In genomic region chr1:202858789-202859414, GRCh38 we compare ENCODE assay signal across 20 cellular contexts. TPM values are rescaled to one million over a fixed set of nuclear protein-coding genes. Genes with fewer than 3 reads are reported as not detected.
A peak's percentile ranks its signal among the peaks of the same experiment; 100 is the strongest.
DNase-seq lines count a peak whose midpoint lies in the region; ATAC-seq, FAIRE-seq and TF ChIP-seq lines count a peak whose summit lies in the region.
"Had no signal": no experiment of that assay in that cellular context is flagged by ENCODE, and none has a peak within 500 bp of the region (broad histone marks: within the 10 kb centered on the region; RNA-seq: fewer than 3 reads in every experiment).

No MANE protein-coding gene starts in this region.

- H2AFZ ChIP-seq in H1 (ENCODE audit: low read length): no peak overlapping the region
- no peak overlapping the region for H2AFZ ChIP-seq in HepG2 (ENCODE audit: low read length)
- H2AFZ ChIP-seq: PC-9 had no signal

- H3K23ac ChIP-seq in H1 (ENCODE audit: insufficient read length): no peak overlapping the region

- H3K4me1 ChIP-seq in BE2C: no peaks in the 10 kb centered on the region
- peaks cover 0 to 8% (median 3%) of the 10 kb centered on the region in 4 experiments; a peak in 3 of 7 replicates for H3K4me1 ChIP-seq in H1 (replicated peaks in 1 of 4; ENCODE audit: control insufficient read depth in 3 of 4, insufficient read depth in 4 of 4, low read length in 3 of 4)
- peaks cover 74% of the 10 kb centered on the region for H3K4me1 ChIP-seq in HepG2 (ENCODE audit: insufficient read depth, low read length)
- H3K4me1 ChIP-seq in skeletal muscle tissue (ENCODE audit: control insufficient read depth in 3 of 3, insufficient read depth in 3 of 3, low read length in 3 of 3): peaks cover 13 to 15% (median 13%) of the 10 kb centered on the region in 3 donors

- no peaks in the 10 kb centered on the region for H3K27me3 ChIP-seq in BE2C
- H3K27me3 ChIP-seq in H1 (replicated peaks in 1 of 4; ENCODE audit: control insufficient read depth in 3 of 4, extremely low read depth in 1 of 4, insufficient read depth in 3 of 4, low read length in 3 of 4): no peaks in the 10 kb centered on the region
- H3K27me3 ChIP-seq in HepG2 (ENCODE audit: control insufficient read depth in 1 of 2, insufficient read depth in 2 of 2, low read length in 2 of 2): no peaks in the 10 kb centered on the region; a peak in 1 of 5 replicates
- H3K27me3 ChIP-seq in skeletal muscle tissue (ENCODE audit: control insufficient read depth in 3 of 3, insufficient read depth in 3 of 3, low read length in 3 of 3): no peaks in the 10 kb centered on the region

- CTCF ChIA-PET in H1 (lab: Charles Lee; ENCODE audit: partially characterized antibody) (interaction anchor here (0.7 to 2.1 kb wide), 7 partner anchors 10 to 484 kb away, joined by 3 to 10 read pairs (median 3); no protein-coding TSS in a partner anchor), HepG2 (lab: Yijun Ruan, JAX; ENCODE audit: low intra/inter-chr PET ratio, low total read pairs) (no interaction called here)

- H2BK5ac ChIP-seq in H1 (ENCODE audit: low read depth, low read length): peak overlapping the region; percentile 40; the same call in 1 of the 2 replicates

- TF ChIP-seq EP300 in H1 (IDR thresholded peaks at IDR 0.05; ENCODE audit: borderline replicate concordance in 1 of 2, low read depth in 2 of 2, low read length in 2 of 2): no peak
- TF ChIP-seq EP300 in HepG2 (IDR thresholded peaks at IDR 0.05; ENCODE audit: low read depth in 2 of 2, low read length in 2 of 2): no peak
- no peak for TF ChIP-seq EP300 in HepG2 (CRISPR knock-in tag; IDR thresholded peaks at IDR 0.05; ENCODE audit: borderline replicate concordance)

- POLR2A ChIA-PET in H1 (lab: Charles Lee; ENCODE audit: partially characterized antibody): interaction anchor here (0.6 to 9.2 kb wide), 11 partner anchors 7 to 148 kb away, joined by 3 to 81 read pairs (median 3); partner anchors contain the start of genes KDM5B, PCAT6, RABIF and TMEM183A
- POLR2A ChIA-PET in HepG2 (lab: Yijun Ruan, JAX): interaction anchor here (1.4 to 5.1 kb wide), 2 partner anchors 11 to 51 kb away, joined by 4 to 33 read pairs; partner anchors contain the start of gene KDM5B

- H2BK15ac ChIP-seq in H1 (ENCODE audit: low read length): no peak overlapping the region

- H3K14ac ChIP-seq in H1 (ENCODE audit: insufficient read length): no peak overlapping the region

- TF ChIP-seq POLR2A in H1 (IDR thresholded peaks at IDR 0.05; ENCODE audit: control extremely low read depth in 1 of 2, low read depth in 2 of 2, low read length in 2 of 2): 0 out of 3 replicates have a peak, but pooled peaks of 1 of the 2 experiments have one; percentile 3
- no peak for TF ChIP-seq POLR2A in HepG2 (IDR thresholded peaks at IDR 0.05; ENCODE audit: insufficient read depth in 1 of 2, low read depth in 2 of 2, low read length in 2 of 2)

- no peak overlapping the region for H3K27ac ChIP-seq in H1 (ENCODE audit: low read depth, low read length)
- peak overlapping the region; percentile 62 for H3K27ac ChIP-seq in HepG2 (ENCODE audit: extremely low read length, insufficient read depth, low read length)
- peak overlapping the region; percentile 11 for H3K27ac ChIP-seq in skeletal muscle tissue (ENCODE audit: low read depth, low read length)
- H3K27ac ChIP-seq: PC-9, WERI-Rb-1 had no signal

- H3K4me3 ChIP-seq in BE2C (ENCODE audit: low read depth, low read length): no peak overlapping the region
- H3K4me3 ChIP-seq in H1 (ENCODE audit: extremely low read depth in 1 of 4, insufficient read depth in 2 of 4, low read depth in 3 of 4, low read length in 4 of 4): no peak overlapping the region
- H3K4me3 ChIP-seq in HepG2 (replicated peaks in 1 of 3; ENCODE audit: insufficient read depth in 1 of 3, low read depth in 2 of 3, low read length in 3 of 3): no peak overlapping the region
- no peak overlapping the region for H3K4me3 ChIP-seq in skeletal muscle tissue (ENCODE audit: low read length in 3 of 3)
- H3K4me3 ChIP-seq: coronary artery, PC-9, smooth muscle cell had no signal

- H3K36me3 ChIP-seq in BE2C: no peaks in the 10 kb centered on the region; the same call in 1 of the 2 replicates
- peaks cover 18 to 39% (median 33%) of the 10 kb centered on the region in 4 experiments for H3K36me3 ChIP-seq in H1 (ENCODE audit: control insufficient read depth in 2 of 4, insufficient read depth in 4 of 4, low read length in 3 of 4)
- H3K36me3 ChIP-seq in HepG2 (replicated peaks in 1 of 2; ENCODE audit: control insufficient read depth in 1 of 2, insufficient read depth in 2 of 2, low read length in 2 of 2): peaks cover 1 to 7% of the 10 kb centered on the region in 2 experiments; a peak in 1 of 5 replicates
- H3K36me3 ChIP-seq in skeletal muscle tissue (ENCODE audit: control insufficient read depth in 3 of 3, insufficient read depth in 3 of 3, low read length in 3 of 3): no peaks in the 10 kb centered on the region

- no peak overlapping the region for H2BK120ac ChIP-seq in H1 (replicated peaks; ENCODE audit: low read depth, low read length)

- TF ChIP-seq RAD21 in H1 (IDR thresholded peaks at IDR 0.05 in 1 of 2, conservative IDR thresholded peaks at IDR 0.05 in 1 of 2; ENCODE audit: low read depth in 2 of 2, low read length in 2 of 2) (no peak), HepG2 (CRISPR knock-in tag; IDR thresholded peaks at IDR 0.05) (no peak)

- FAIRE-seq in H1 (lab: Jason Lieb, UNC) (no peak), HepG2 (lab: Jason Lieb, UNC) (no peak)
- FAIRE-seq: astrocyte, GM18507 had no signal

- H2AK5ac ChIP-seq in H1 (ENCODE audit: low read depth, low read length): no peak overlapping the region

- WGBS in H1 (ENCODE audit: extremely low coverage in 1 of 2, insufficient coverage in 1 of 2, insufficient read length in 1 of 2, insufficient replicate concordance in 2 of 2, low coverage in 1 of 2, low lambda C conversion rate in 2 of 2, missing lambda C conversion rate in 1 of 2), 2 experiments: 91% methylated on average over 10 of the region's 10 CpGs; no CpG with 5 or more reads in 1 of the 2 experiments
- WGBS in HepG2 (ENCODE audit: low lambda C conversion rate): 93% methylated on average over 3 of the region's 10 CpGs

- H3K9ac ChIP-seq in H1 (replicated peaks in 1 of 4; ENCODE audit: extremely low read depth in 1 of 4, low read depth in 3 of 4, low read length in 3 of 4) (no peak overlapping the region), HepG2 (ENCODE audit: insufficient read depth, low read depth, low read length) (no peak overlapping the region), skeletal muscle tissue (ENCODE audit: low read depth in 1 of 3, low read length in 3 of 3) (no peak overlapping the region)

- H4K91ac ChIP-seq in H1 (replicated peaks; ENCODE audit: insufficient read length, low read length): no peak overlapping the region

- ATAC-seq in HepG2 (no peak), HG03439 (IDR thresholded peaks at IDR 0.05; ENCODE audit: unreplicated experiment) (no peak)
- ATAC-seq: left lobe of liver had no signal

- peaks cover 3 to 25% of the 10 kb centered on the region in 2 experiments; a peak in 3 of 4 replicates for H3K79me2 ChIP-seq in H1 (ENCODE audit: control insufficient read depth in 1 of 2, insufficient read depth in 2 of 2, low read length in 2 of 2)
- peaks cover 10% of the 10 kb centered on the region for H3K79me2 ChIP-seq in HepG2 (ENCODE audit: insufficient read depth, low read length)

- no peak overlapping the region for H4K8ac ChIP-seq in H1 (ENCODE audit: extremely low read depth, insufficient read depth, low read length)

- no peak overlapping the region for H4K5ac ChIP-seq in H1 (ENCODE audit: insufficient read length, low read depth, low read length)

- H3K4me2 ChIP-seq in H1 (ENCODE audit: insufficient read depth in 1 of 2, low read depth in 2 of 2, low read length in 2 of 2) (no peak overlapping the region), HepG2 (ENCODE audit: low read depth, low read length) (peak overlapping the region; percentile 18; the same call in 1 of the 2 replicates)
- H3K4me2 ChIP-seq: PC-9, smooth muscle cell had no signal

- no peak overlapping the region for H3K18ac ChIP-seq in H1 (ENCODE audit: extremely low read depth, low read length)

- BruUV-seq in HepG2 (replicated peaks; lab: Mats Ljungman, UMichigan): no TSS peak

- 0 out of 2 replicates have a peak, but pooled peaks cover 2% of the 10 kb centered on the region for H3K23me2 ChIP-seq in H1 (ENCODE audit: low read depth, low read length)

- no peak overlapping the region for H2BK12ac ChIP-seq in H1 (ENCODE audit: low read depth, low read length)

- peaks cover 19% of the 10 kb centered on the region for H3K79me1 ChIP-seq in H1 (ENCODE audit: low read depth, low read length)

- H3K9me3 ChIP-seq in BE2C: no peaks in the 10 kb centered on the region
- H3K9me3 ChIP-seq in H1 (ENCODE audit: insufficient read depth in 2 of 2, low read depth in 1 of 2, low read length in 1 of 2): no peaks in the 10 kb centered on the region
- no peaks in the 10 kb centered on the region for H3K9me3 ChIP-seq in HepG2 (ENCODE audit: low read length)
- H3K9me3 ChIP-seq in skeletal muscle tissue (ENCODE audit: control insufficient read depth in 3 of 3, low read length in 3 of 3): no peaks in the 10 kb centered on the region

- no peak overlapping the region for H2BK20ac ChIP-seq in H1 (ENCODE audit: low read length)

- in situ Hi-C loops in HepG2 (cut with HindIII; ENCODE audit: extremely low pct_ligation_motif_present, low pct_unique_long_range_greater_than_20kb): loop anchor here (5.0 kb wide), 1 partner anchor 47 kb away; the partner anchor contains the start of gene PCAT6

- intact Hi-C loops in HepG2 (cut with micrococcal nuclease; ENCODE audit: unreplicated experiment): no loop called here

- no peak overlapping the region for H3K4ac ChIP-seq in H1 (replicated peaks; ENCODE audit: insufficient read length, low read depth, low read length)

- H3K56ac ChIP-seq in H1 (replicated peaks; ENCODE audit: insufficient read length, low read depth, low read length): no peak overlapping the region

- peak; percentile 12 for DNase-seq in BE2C
- DNase-seq in H1 (ENCODE audit: low read depth in 1 of 2, low spot score in 2 of 2): no peak
- no peak for DNase-seq in HepG2 (ENCODE audit: low spot score)
- DNase-seq in HCEC 1CT: no peak
- DNase-seq in activated gamma-delta T cell treated with Interleukin-2 at 50 U/mL for 16 hours: no peak
- DNase-seq in mucosa of gallbladder (ENCODE audit: low spot score): no peak
- DNase-seq: ACHN; NCI-H1694; NCI-H524 treated with DMSO at 0.1 percent for 48 hours; PC-9; stimulated activated naive CD4-positive, alpha-beta T cell treated with Interleukin-2 at 50 U/mL for 16 hours; WERI-Rb-1 had no signal

- TF ChIP-seq CTCF in BE2C (IDR thresholded peaks at IDR 0.05; ENCODE audit: low read depth, low read length): no peak
- no peak for TF ChIP-seq CTCF in H1 (IDR thresholded peaks at IDR 0.05; ENCODE audit: control extremely low read depth in 1 of 3, insufficient read depth in 1 of 3, low read depth in 1 of 3, low read length in 3 of 3)
- TF ChIP-seq CTCF in HepG2 (CRISPR knock-in tag; IDR thresholded peaks at IDR 0.05): no peak

- H4K20me1 ChIP-seq in H1 (replicated peaks in 1 of 2; ENCODE audit: control insufficient read depth in 1 of 2, insufficient read depth in 2 of 2, low read length in 2 of 2): peaks cover 1 to 8% of the 10 kb centered on the region in 2 experiments
- H4K20me1 ChIP-seq in HepG2 (ENCODE audit: insufficient read depth, low read length): no peaks in the 10 kb centered on the region

RNA-seq across cellular contexts. Expression of gene RABIF, which starts 30.0 kb away (rescaled TPM):
- 23.4 TPM for polyA plus RNA-seq in BE2C (2012; ENCODE audit: insufficient read depth, insufficient read length, low read depth)
- total RNA-seq in H1 (2021; fragmentation: NEBNext Ultra II Directional; extraction: Animal tissue kit (Norgen Biotek cat#: 25700)): 5.6 and 6.5 TPM in 2 replicates
- polyA plus RNA-seq in H1 (2011; rRNA removed) (5.1 and 6.9 TPM in 2 replicates), HepG2 (2011; rRNA removed) (7.6 and 7.7 TPM in 2 replicates)
- polyA plus RNA-seq in H1 (2011; cell fraction: cytosol; rRNA removed): 6.4 TPM
- 2.6 TPM for polyA plus RNA-seq in H1 (2011; cell fraction: nucleus; rRNA removed)
- 5.6 to 6.8 TPM (median 6.1 TPM) in 4 replicates for polyA plus RNA-seq in H1 (2012, experiment 1 of 2)
- 4.3 TPM for polyA plus RNA-seq in H1 (2012, experiment 2 of 2)
- polyA plus RNA-seq in H1 (2013, experiment 1 of 2): 4.8 TPM
- 5.0 TPM for polyA plus RNA-seq in H1 (2013, experiment 2 of 2)
- 4.9 and 8.0 TPM in 2 replicates for polyA minus RNA-seq in H1 (2011; rRNA and poly(A)+ RNA removed)
- 2.3 TPM for polyA minus RNA-seq in H1 (2011; cell fraction: cytosol; rRNA and poly(A)+ RNA removed)
- 5.5 TPM for polyA minus RNA-seq in H1 (2011; cell fraction: nucleus; rRNA and poly(A)+ RNA removed)
- total RNA-seq in HepG2 (2016; rRNA removed; fragmentation: Illumina TruSeq; extraction: Trizol) (8.3 and 11.1 TPM in 2 replicates), skeletal muscle tissue (6.8 TPM), mucosa of gallbladder (11.0 TPM)
- total RNA-seq in HepG2 (2016; cell fraction: cytosol; rRNA removed; fragmentation: Illumina TruSeq; extraction: Trizol; ENCODE audit: low read depth): 3.2 and 3.3 TPM in 2 replicates
- 8.7 and 12.4 TPM in 2 replicates for total RNA-seq in HepG2 (2016; cell fraction: insoluble cytoplasmic fraction; rRNA removed; fragmentation: Illumina TruSeq; extraction: Trizol)
- 6.1 TPM in 2 replicates for total RNA-seq in HepG2 (2016; cell fraction: membrane; rRNA removed; fragmentation: Illumina TruSeq; extraction: Trizol)
- 5.1 TPM in 2 replicates for total RNA-seq in HepG2 (2016; cell fraction: nucleus; rRNA removed; fragmentation: Illumina TruSeq; extraction: Trizol)
- polyA plus RNA-seq in HepG2 (2011; cell fraction: cytosol; rRNA removed): 5.7 and 8.0 TPM in 2 replicates
- 2.7 and 3.1 TPM in 2 replicates for polyA plus RNA-seq in HepG2 (2011; cell fraction: nucleus; rRNA removed)
- polyA plus RNA-seq in HepG2 (2012): 5.7 and 7.0 TPM in 2 replicates
- 2.7 and 2.8 TPM in 2 replicates for polyA plus RNA-seq in HepG2 (2016; cell fraction: cytosol; fragmentation: Illumina TruSeq; extraction: Trizol; ENCODE audit: low read depth)
- polyA plus RNA-seq in HepG2 (2016; cell fraction: insoluble cytoplasmic fraction; fragmentation: Illumina TruSeq; extraction: Trizol; ENCODE audit: low read depth): 13.9 and 15.8 TPM in 2 replicates
- 6.0 and 6.1 TPM in 2 replicates for polyA plus RNA-seq in HepG2 (2016; cell fraction: membrane; fragmentation: Illumina TruSeq; extraction: Trizol; ENCODE audit: low read depth)
- 8.4 and 8.9 TPM in 2 replicates for polyA plus RNA-seq in HepG2 (2016; cell fraction: nucleus; fragmentation: Illumina TruSeq; extraction: Trizol; ENCODE audit: insufficient read depth, low read depth)
- polyA minus RNA-seq in HepG2 (2011; rRNA and poly(A)+ RNA removed; ENCODE audit: low replicate concordance): 7.0 and 11.0 TPM in 2 replicates
- 4.1 and 4.8 TPM in 2 replicates for polyA minus RNA-seq in HepG2 (2011; cell fraction: cytosol; rRNA and poly(A)+ RNA removed)
- polyA minus RNA-seq in HepG2 (2011; cell fraction: nucleus; rRNA and poly(A)+ RNA removed): 8.8 and 13.7 TPM in 2 replicates

RNA-seq across cellular contexts. Expression of gene PCAT6, which starts 48.1 kb away (rescaled TPM):
- polyA plus RNA-seq in BE2C (2012; ENCODE audit: insufficient read depth, insufficient read length, low read depth): 0.71 TPM
- total RNA-seq in H1 (2021; fragmentation: NEBNext Ultra II Directional; extraction: Animal tissue kit (Norgen Biotek cat#: 25700)): 4.6 and 6.4 TPM in 2 replicates
- polyA plus RNA-seq in H1 (2011; rRNA removed) (14.7 and 27.5 TPM in 2 replicates), HepG2 (2011; rRNA removed) (4.1 and 4.4 TPM in 2 replicates)
- 10.7 TPM for polyA plus RNA-seq in H1 (2011; cell fraction: cytosol; rRNA removed)
- polyA plus RNA-seq in H1 (2011; cell fraction: nucleus; rRNA removed): 25.7 TPM
- 12.1 to 14.2 TPM (median 13.3 TPM) in 4 replicates for polyA plus RNA-seq in H1 (2012, experiment 1 of 2)
- 9.0 TPM for polyA plus RNA-seq in H1 (2012, experiment 2 of 2)
- 21.2 TPM for polyA plus RNA-seq in H1 (2013, experiment 1 of 2)
- 19.8 TPM for polyA plus RNA-seq in H1 (2013, experiment 2 of 2)
- 1.5 and 3.3 TPM in 2 replicates for polyA minus RNA-seq in H1 (2011; rRNA and poly(A)+ RNA removed)
- 8.1 TPM for polyA minus RNA-seq in H1 (2011; cell fraction: cytosol; rRNA and poly(A)+ RNA removed)
- polyA minus RNA-seq in H1 (2011; cell fraction: nucleus; rRNA and poly(A)+ RNA removed): 14.6 TPM
- total RNA-seq in HepG2 (2016; rRNA removed; fragmentation: Illumina TruSeq; extraction: Trizol) (0.55 and 0.60 TPM in 2 replicates), skeletal muscle tissue (not detected), mucosa of gallbladder (2.3 TPM)
- total RNA-seq in HepG2 (2016; cell fraction: cytosol; rRNA removed; fragmentation: Illumina TruSeq; extraction: Trizol; ENCODE audit: low read depth): 1.1 and 2.0 TPM in 2 replicates
- total RNA-seq in HepG2 (2016; cell fraction: insoluble cytoplasmic fraction; rRNA removed; fragmentation: Illumina TruSeq; extraction: Trizol): 0.84 TPM in 1 of 2 replicates, not detected in the other
- total RNA-seq in HepG2 (2016; cell fraction: membrane; rRNA removed; fragmentation: Illumina TruSeq; extraction: Trizol): 1.00 and 1.1 TPM in 2 replicates
- 0.94 TPM in 1 of 2 replicates, not detected in the other for total RNA-seq in HepG2 (2016; cell fraction: nucleus; rRNA removed; fragmentation: Illumina TruSeq; extraction: Trizol)
- polyA plus RNA-seq in HepG2 (2011; cell fraction: cytosol; rRNA removed): 4.5 and 8.3 TPM in 2 replicates
- polyA plus RNA-seq in HepG2 (2011; cell fraction: nucleus; rRNA removed): 9.5 and 12.7 TPM in 2 replicates
- 9.0 and 16.4 TPM in 2 replicates for polyA plus RNA-seq in HepG2 (2012)
- 6.2 and 6.7 TPM in 2 replicates for polyA plus RNA-seq in HepG2 (2016; cell fraction: cytosol; fragmentation: Illumina TruSeq; extraction: Trizol; ENCODE audit: low read depth)
- 1.0 and 1.8 TPM in 2 replicates for polyA plus RNA-seq in HepG2 (2016; cell fraction: insoluble cytoplasmic fraction; fragmentation: Illumina TruSeq; extraction: Trizol; ENCODE audit: low read depth)
- 5.4 and 6.3 TPM in 2 replicates for polyA plus RNA-seq in HepG2 (2016; cell fraction: membrane; fragmentation: Illumina TruSeq; extraction: Trizol; ENCODE audit: low read depth)
- polyA plus RNA-seq in HepG2 (2016; cell fraction: nucleus; fragmentation: Illumina TruSeq; extraction: Trizol; ENCODE audit: insufficient read depth, low read depth): 3.8 and 4.4 TPM in 2 replicates
- polyA minus RNA-seq in HepG2 (2011; rRNA and poly(A)+ RNA removed; ENCODE audit: low replicate concordance): 6.6 TPM in 1 of 2 replicates, not detected in the other
- polyA minus RNA-seq in HepG2 (2011; cell fraction: cytosol; rRNA and poly(A)+ RNA removed): 3.7 and 3.9 TPM in 2 replicates
- 0.90 and 1.7 TPM in 2 replicates for polyA minus RNA-seq in HepG2 (2011; cell fraction: nucleus; rRNA and poly(A)+ RNA removed)
- total RNA-seq: HT1080 had no signal

RNA-seq across cellular contexts. Expression of gene KDM5B, which starts 50.7 kb away (rescaled TPM):
- 22.7 TPM for polyA plus RNA-seq in BE2C (2012; ENCODE audit: insufficient read depth, insufficient read length, low read depth)
- total RNA-seq in H1 (2021; fragmentation: NEBNext Ultra II Directional; extraction: Animal tissue kit (Norgen Biotek cat#: 25700)): 210 and 221 TPM in 2 replicates
- polyA plus RNA-seq in H1 (2011; rRNA removed) (55.1 and 73.3 TPM in 2 replicates), HepG2 (2011; rRNA removed) (26.5 and 35.4 TPM in 2 replicates)
- polyA plus RNA-seq in H1 (2011; cell fraction: cytosol; rRNA removed): 83.3 TPM
- 112 TPM for polyA plus RNA-seq in H1 (2011; cell fraction: nucleus; rRNA removed)
- polyA plus RNA-seq in H1 (2012, experiment 1 of 2): 82.0 to 114 TPM (median 94.0 TPM) in 4 replicates
- 8.3 TPM for polyA plus RNA-seq in H1 (2012, experiment 2 of 2)
- polyA plus RNA-seq in H1 (2013, experiment 1 of 2): 78.6 TPM
- 70.4 TPM for polyA plus RNA-seq in H1 (2013, experiment 2 of 2)
- polyA minus RNA-seq in H1 (2011; rRNA and poly(A)+ RNA removed): 315 and 337 TPM in 2 replicates
- polyA minus RNA-seq in H1 (2011; cell fraction: cytosol; rRNA and poly(A)+ RNA removed): 161 TPM
- 405 TPM for polyA minus RNA-seq in H1 (2011; cell fraction: nucleus; rRNA and poly(A)+ RNA removed)
- total RNA-seq in HepG2 (2016; rRNA removed; fragmentation: Illumina TruSeq; extraction: Trizol) (33.1 and 34.2 TPM in 2 replicates), skeletal muscle tissue (93.4 TPM), mucosa of gallbladder (75.0 TPM)
- total RNA-seq in HepG2 (2016; cell fraction: cytosol; rRNA removed; fragmentation: Illumina TruSeq; extraction: Trizol; ENCODE audit: low read depth): 19.5 and 20.3 TPM in 2 replicates
- 29.8 and 31.9 TPM in 2 replicates for total RNA-seq in HepG2 (2016; cell fraction: insoluble cytoplasmic fraction; rRNA removed; fragmentation: Illumina TruSeq; extraction: Trizol)
- 11.4 and 12.3 TPM in 2 replicates for total RNA-seq in HepG2 (2016; cell fraction: membrane; rRNA removed; fragmentation: Illumina TruSeq; extraction: Trizol)
- 54.3 and 61.2 TPM in 2 replicates for total RNA-seq in HepG2 (2016; cell fraction: nucleus; rRNA removed; fragmentation: Illumina TruSeq; extraction: Trizol)
- 22.1 and 28.3 TPM in 2 replicates for polyA plus RNA-seq in HepG2 (2011; cell fraction: cytosol; rRNA removed)
- 36.4 and 43.7 TPM in 2 replicates for polyA plus RNA-seq in HepG2 (2011; cell fraction: nucleus; rRNA removed)
- polyA plus RNA-seq in HepG2 (2012): 26.9 and 31.1 TPM in 2 replicates
- polyA plus RNA-seq in HepG2 (2016; cell fraction: cytosol; fragmentation: Illumina TruSeq; extraction: Trizol; ENCODE audit: low read depth): 0.63 and 1.1 TPM in 2 replicates
- polyA plus RNA-seq in HepG2 (2016; cell fraction: insoluble cytoplasmic fraction; fragmentation: Illumina TruSeq; extraction: Trizol; ENCODE audit: low read depth): 22.0 and 23.8 TPM in 2 replicates
- polyA plus RNA-seq in HepG2 (2016; cell fraction: membrane; fragmentation: Illumina TruSeq; extraction: Trizol; ENCODE audit: low read depth): 2.8 and 3.0 TPM in 2 replicates
- polyA plus RNA-seq in HepG2 (2016; cell fraction: nucleus; fragmentation: Illumina TruSeq; extraction: Trizol; ENCODE audit: insufficient read depth, low read depth): 28.1 and 31.4 TPM in 2 replicates
- 24.8 and 71.2 TPM in 2 replicates for polyA minus RNA-seq in HepG2 (2011; rRNA and poly(A)+ RNA removed; ENCODE audit: low replicate concordance)
- 58.9 and 59.9 TPM in 2 replicates for polyA minus RNA-seq in HepG2 (2011; cell fraction: cytosol; rRNA and poly(A)+ RNA removed)
- polyA minus RNA-seq in HepG2 (2011; cell fraction: nucleus; rRNA and poly(A)+ RNA removed): 238 and 264 TPM in 2 replicates
